35 cellular contexts compared by ENCODE assay signal in genomic region chr15:66801266-66801665, GRCh38.
DNase-seq lines count a peak whose midpoint lies in the region; ATAC-seq and TF ChIP-seq lines count a peak whose summit lies in the region.
"Had no signal": no experiment of that assay in that cellular context is flagged by ENCODE, and none has a peak within 500 bp of the region (broad histone marks: within the 10 kb centered on the region; RNA-seq: fewer than 3 reads in every experiment).

No MANE protein-coding gene starts in this region.

- in situ Hi-C loops in mammary epithelial cell (cut with MboI; ENCODE audit: low sequenced_read_pairs in 2 of 2), result no loop called here

- H3K27ac ChIP-seq in mammary epithelial cell (ENCODE audit: insufficient read depth, low read depth, low read length) (no peak overlapping the region), vagina (peak overlapping the region; percentile 88)
- H3K27ac ChIP-seq: 22Rv1, colonic mucosa, VCaP had no signal

- no peaks in the 10 kb centered on the region for H3K9me3 Mint-ChIP-seq in MCF 10A (ENCODE audit: unreplicated experiment)
- peaks cover 8% of the 10 kb centered on the region for H3K9me3 Mint-ChIP-seq in chondrocyte (ENCODE audit: low read depth)
- no peaks in the 10 kb centered on the region for H3K9me3 Mint-ChIP-seq in neural crest cell
- H3K9me3 Mint-ChIP-seq: activated T-helper 17 cell treated with anti-CD3 and anti-CD28 coated beads, Interleukin-2, amount 50 U/mL, for 72 hours; stimulated activated memory B cell treated with anti-CD40 and anti-IgM and Interleukin-4, amounts not matched to agents 10 μg/mL and 1 μg/mL and 100 μg/mL, for 72 hours had no signal

- CTCF ChIA-PET in MCF 10A (lab: Yijun Ruan, JAX) (interaction anchor here (0.9 to 1.0 kb wide), 2 partner anchors 12 to 29 kb away, joined by 3 to 5 read pairs; no protein-coding TSS in a partner anchor), mammary epithelial cell (lab: Charles Lee; ENCODE audit: low non-redundant PET) (no interaction called here)

- intact Hi-C loops in MCF 10A (cut with micrococcal nuclease), result loop anchor here (5.0 to 10.0 kb wide), 2 partner anchors 41 to 254 kb away; no protein-coding TSS in a partner anchor
- intact Hi-C loops in mammary epithelial cell (cut with micrococcal nuclease), result no loop called here
- intact Hi-C loops in vagina (cut with DNase I), result no loop called here

- H3K4me3 Mint-ChIP-seq in MCF 10A (ENCODE audit: unreplicated experiment) (no peak overlapping the region), chondrocyte (ENCODE audit: unreplicated experiment) (no peak overlapping the region), neural crest cell (peak overlapping the region; percentile 25)
- H3K4me3 Mint-ChIP-seq: activated CD4-positive, alpha-beta T cell treated with anti-CD3 and anti-CD28 coated beads for 36 hours; activated CD8-positive, alpha-beta T cell treated with anti-CD3 and anti-CD28 coated beads, Interleukin-2, amount 10 ng/mL, durations not matched to agents 7 days and 5 days; activated T-helper 17 cell treated with anti-CD3 and anti-CD28 coated beads, Interleukin-2, amount 50 U/mL, for 72 hours; CD14-positive monocyte; stimulated activated memory B cell treated with anti-CD40 and anti-IgM and Interleukin-4, amounts not matched to agents 10 μg/mL and 1 μg/mL and 100 μg/mL, for 72 hours had no signal

- dilution Hi-C loops in mammary epithelial cell (cut with HindIII; ENCODE audit: low sequenced_read_pairs), result no loop called here

- 90% methylated on average over 3 of the region's 3 CpGs for WGBS in mammary epithelial cell (ENCODE audit: low coverage, missing lambda C conversion rate)

- no peaks in the 10 kb centered on the region for H3K27me3 Mint-ChIP-seq in MCF 10A (ENCODE audit: insufficient read depth, unreplicated experiment)
- H3K27me3 Mint-ChIP-seq in chondrocyte (ENCODE audit: low read depth), result no peaks in the 10 kb centered on the region
- no peaks in the 10 kb centered on the region for H3K27me3 Mint-ChIP-seq in neural crest cell (ENCODE audit: low read depth)
- H3K27me3 Mint-ChIP-seq: activated CD4-positive, alpha-beta T cell treated with anti-CD3 and anti-CD28 coated beads for 36 hours had no signal

- H4K20me1 ChIP-seq in mammary epithelial cell (ENCODE audit: insufficient read depth, low read length), result no peaks in the 10 kb centered on the region

- peaks cover 21% of the 10 kb centered on the region for H3K4me1 ChIP-seq in mammary epithelial cell (ENCODE audit: insufficient read depth, low read length)
- H3K4me1 ChIP-seq in vagina, result peaks cover 51% of the 10 kb centered on the region

- no peaks in the 10 kb centered on the region for H3K27me3 ChIP-seq in mammary epithelial cell (ENCODE audit: insufficient read depth, low read length)
- no peaks in the 10 kb centered on the region for H3K27me3 ChIP-seq in vagina
- H3K27me3 ChIP-seq: colonic mucosa, MG63, upper lobe of right lung had no signal

- no peak overlapping the region for H2AFZ ChIP-seq in mammary epithelial cell (ENCODE audit: low read depth, low read length)

- no peak for DNase-seq in MCF 10A (ENCODE audit: unreplicated experiment)
- no peak for DNase-seq in mammary epithelial cell
- DNase-seq in chondrocyte (ENCODE audit: low spot score), result no peak
- no peak for DNase-seq in neural crest cell (ENCODE audit: low read depth, low spot score)
- DNase-seq in vagina (ENCODE audit: extremely low spot score in 2 of 2), result no peak
- DNase-seq in NCI-H345 treated with DMSO at 0.1 percent for 48 hours (lab: John Stamatoyannopoulos, UW; ENCODE audit: unreplicated experiment), result no peak
- DNase-seq in HUDEP-2 (lab: John Stamatoyannopoulos, UW; ENCODE audit: unreplicated experiment in 76 of 76), result no peak
- DNase-seq: activated CD4-positive, alpha-beta T cell treated with anti-CD3 and anti-CD28 coated beads for 36 hours; activated CD8-positive, alpha-beta T cell treated with anti-CD3 and anti-CD28 coated beads, Interleukin-2, amount 10 ng/mL, durations not matched to agents 7 days and 5 days; activated naive CD4-positive, alpha-beta T cell treated with anti-CD3 and anti-CD28 coated beads, Interleukin-2, amount 50 U/mL, for 16 hours; amniotic stem cell; colonic mucosa; DMS79; effector CD8-positive, alpha-beta T cell; GDM1; glutamatergic neuron; KG1; mesendoderm; NCI-H1105; NCI-H1930; NCI-H526; NK-92 treated with Interleukin-12 subunit alpha and Interleukin-12 subunit beta, amount 100 ng/mL, for 24 hours; occipital lobe; SIG-M5; substantia nigra; T1000; upper lobe of right lung had no signal

- no peak for ATAC-seq in HG03442 (IDR thresholded peaks at IDR 0.05; ENCODE audit: unreplicated experiment)
- ATAC-seq: activated CD4-positive, alpha-beta T cell treated with anti-CD3 and anti-CD28 coated beads for 36 hours; activated CD8-positive, alpha-beta T cell treated with anti-CD3 and anti-CD28 coated beads, Interleukin-2, amount 10 ng/mL, durations not matched to agents 7 days and 5 days; activated T-helper 17 cell treated with anti-CD3 and anti-CD28 coated beads, Interleukin-2, amount 50 U/mL, for 72 hours; left lobe of liver; stimulated activated memory B cell treated with anti-CD40 and anti-IgM and Interleukin-4, amounts not matched to agents 10 μg/mL and 1 μg/mL and 100 μg/mL, for 72 hours; upper lobe of right lung had no signal

- H3K4me1 Mint-ChIP-seq in MCF 10A (ENCODE audit: insufficient read depth, unreplicated experiment) (peaks cover 33% of the 10 kb centered on the region), chondrocyte (ENCODE audit: low read depth) (peaks cover 60% of the 10 kb centered on the region), neural crest cell (peaks cover 40% of the 10 kb centered on the region)
- H3K4me1 Mint-ChIP-seq: activated CD4-positive, alpha-beta T cell treated with anti-CD3 and anti-CD28 coated beads for 36 hours; activated T-helper 17 cell treated with anti-CD3 and anti-CD28 coated beads, Interleukin-2, amount 50 U/mL, for 72 hours; stimulated activated memory B cell treated with anti-CD40 and anti-IgM and Interleukin-4, amounts not matched to agents 10 μg/mL and 1 μg/mL and 100 μg/mL, for 72 hours had no signal

- TF ChIP-seq POLR2A in vagina (IDR thresholded peaks at IDR 0.05), result no peak

- no peak overlapping the region for H3K4me3 ChIP-seq in mammary epithelial cell (replicated peaks in 1 of 3; ENCODE audit: insufficient read depth in 1 of 3, low read depth in 2 of 3, low read length in 3 of 3)
- H3K4me3 ChIP-seq in vagina, result no peak overlapping the region
- H3K4me3 ChIP-seq: colonic mucosa, MG63, upper lobe of right lung had no signal

- peak overlapping the region; percentile 98 for H3K27ac Mint-ChIP-seq in MCF 10A (ENCODE audit: low read depth, unreplicated experiment)
- peak overlapping the region; percentile 64 for H3K27ac Mint-ChIP-seq in chondrocyte (ENCODE audit: unreplicated experiment)
- peak overlapping the region; percentile 24 for H3K27ac Mint-ChIP-seq in neural crest cell (ENCODE audit: unreplicated experiment)
- H3K27ac Mint-ChIP-seq: activated CD4-positive, alpha-beta T cell treated with anti-CD3 and anti-CD28 coated beads for 36 hours; activated CD8-positive, alpha-beta T cell treated with anti-CD3 and anti-CD28 coated beads, Interleukin-2, amount 10 ng/mL, durations not matched to agents 7 days and 5 days; activated T-helper 17 cell treated with anti-CD3 and anti-CD28 coated beads, Interleukin-2, amount 50 U/mL, for 72 hours; stimulated activated memory B cell treated with anti-CD40 and anti-IgM and Interleukin-4, amounts not matched to agents 10 μg/mL and 1 μg/mL and 100 μg/mL, for 72 hours had no signal

- POLR2A ChIA-PET in MCF 10A (lab: Yijun Ruan, JAX), result no interaction called here

- no peak overlapping the region for H3K9ac ChIP-seq in mammary epithelial cell (ENCODE audit: insufficient read depth, low read length)

- H3K36me3 Mint-ChIP-seq in MCF 10A (ENCODE audit: insufficient read depth, unreplicated experiment) (peaks cover 13% of the 10 kb centered on the region), chondrocyte (ENCODE audit: low read depth) (no peaks in the 10 kb centered on the region), neural crest cell (ENCODE audit: low read depth) (no peaks in the 10 kb centered on the region)
- H3K36me3 Mint-ChIP-seq: CD14-positive monocyte; stimulated activated memory B cell treated with anti-CD40 and anti-IgM and Interleukin-4, amounts not matched to agents 10 μg/mL and 1 μg/mL and 100 μg/mL, for 72 hours had no signal

- TF ChIP-seq CTCF in MCF 10A (IDR thresholded peaks at IDR 0.05; ENCODE audit: unreplicated experiment) (no peak), mammary epithelial cell (conservative IDR thresholded peaks at IDR 0.05 in 1 of 2, IDR thresholded peaks at IDR 0.05 in 1 of 2; ENCODE audit: extremely low read depth in 1 of 2, insufficient read depth in 1 of 2, low read depth in 1 of 2, low read length in 2 of 2) (no peak), chondrocyte (IDR thresholded peaks at IDR 0.05) (no peak), neural crest cell (conservative IDR thresholded peaks at IDR 0.05) (no peak), vagina (IDR thresholded peaks at IDR 0.05) (no peak)

- BruUV-seq in MCF 10A (replicated peaks; lab: Mats Ljungman, UMichigan) (no TSS peak), mammary epithelial cell (replicated peaks; lab: Mats Ljungman, UMichigan) (no TSS peak)

- H3K36me3 ChIP-seq in mammary epithelial cell (ENCODE audit: insufficient read depth, low read length), result no peaks in the 10 kb centered on the region
- H3K36me3 ChIP-seq in vagina, result no peaks in the 10 kb centered on the region
- H3K36me3 ChIP-seq: colonic mucosa, MG63, upper lobe of right lung had no signal

- no peaks in the 10 kb centered on the region for H3K79me2 ChIP-seq in mammary epithelial cell (ENCODE audit: insufficient read depth, low read length)

- H3K9me3 ChIP-seq in mammary epithelial cell (replicated peaks; ENCODE audit: insufficient read depth, low read length) (no peaks in the 10 kb centered on the region), vagina (no peaks in the 10 kb centered on the region)
- H3K9me3 ChIP-seq: colonic mucosa, upper lobe of right lung had no signal

- H3K4me2 ChIP-seq in mammary epithelial cell (ENCODE audit: insufficient read depth, low read depth, low read length), result no peak overlapping the region

Comparison
In these comparisons a context has a peak if more than half of its experiments do, and no peak if none do; other contexts are left out.
1. H3K27ac Mint-ChIP-seq: peak in every context shown above with its lines; median percentile 98 in MCF 10A; 64 in chondrocyte; 24 in neural crest cell.